ENCODE assay signal across 1 cellular context in the genomic region with DNA sequence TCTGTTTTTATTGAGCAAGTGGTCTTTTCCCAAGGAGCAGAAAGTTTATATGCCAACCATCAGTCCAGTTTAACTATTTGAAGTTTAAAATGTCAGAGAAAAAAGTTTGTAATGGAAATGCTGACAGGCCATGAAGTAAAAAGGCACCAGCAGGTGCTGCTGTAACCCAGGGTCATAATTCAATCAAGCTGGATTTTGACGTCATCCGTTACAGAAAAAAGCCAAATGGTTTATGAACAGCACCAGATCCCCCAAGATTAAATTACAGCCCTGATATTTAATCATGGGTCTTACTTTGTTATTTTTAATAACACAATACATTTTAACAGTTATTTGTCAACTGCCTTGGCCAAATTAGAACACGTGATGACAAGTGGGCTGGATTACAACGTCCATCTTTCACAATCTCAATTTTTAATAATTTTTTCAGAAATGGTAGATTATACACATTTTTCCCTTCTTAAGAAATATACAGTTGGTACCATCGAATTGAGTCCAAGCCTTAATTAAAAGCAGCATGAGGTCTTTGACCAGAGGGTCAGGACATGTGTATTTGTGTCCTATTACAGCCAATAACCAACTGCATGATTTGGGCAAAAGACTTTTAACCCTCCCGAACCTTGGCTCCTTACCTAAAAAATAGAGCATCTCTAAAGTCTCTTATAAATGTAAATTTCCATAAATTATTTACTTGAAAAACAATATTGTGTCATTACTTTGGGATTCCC.
A peak's percentile ranks its signal among the peaks of the same experiment; 100 is the strongest.
TF ChIP-seq lines count a peak whose summit lies in the region.

No MANE protein-coding gene starts in this region.

TF ChIP-seq in K562, 482 proteins besides CTCF, POLR2A, EP300 and RAD21 (continues in another document):
- TF ChIP-seq MBD2 (IDR thresholded peaks at IDR 0.05; ENCODE audit: borderline replicate concordance, low read depth) (no peak), ZNF282 (CRISPR knock-in tag; IDR thresholded peaks at IDR 0.05) (no peak), SRSF9 (IDR thresholded peaks at IDR 0.05; ENCODE audit: borderline replicate concordance, low read depth, low read length) (no peak), ZBTB8A (IDR thresholded peaks at IDR 0.05; ENCODE audit: partially characterized antibody) (no peak), GABPA (tag; conservative IDR thresholded peaks at IDR 0.05; ENCODE audit: low read depth) (no peak), MEIS2 (IDR thresholded peaks at IDR 0.05; ENCODE audit: partially characterized antibody) (peak; percentile 88), ZNF253 (CRISPR knock-in tag; conservative IDR thresholded peaks at IDR 0.05) (no peak), MAFK (IDR thresholded peaks at IDR 0.05; ENCODE audit: low read length) (peak; percentile 12; the same call in 1 of the 2 replicates), SMC3 (conservative IDR thresholded peaks at IDR 0.05; ENCODE audit: insufficient read depth, low read depth, low read length) (0 out of 2 replicates have a peak, but pooled peaks have one; percentile 21), ZNF75A (CRISPR knock-in tag; IDR thresholded peaks at IDR 0.05) (no peak), CREM (IDR thresholded peaks at IDR 0.05; ENCODE audit: low read depth) (peak; percentile 82), MCM3 (IDR thresholded peaks at IDR 0.05) (no peak), BHLHE40 (IDR thresholded peaks at IDR 0.05; ENCODE audit: low read length) (no peak), ATF1 (CRISPR knock-in tag; IDR thresholded peaks at IDR 0.05) (no peak), ATF1 (tag; IDR thresholded peaks at IDR 0.05) (peak; percentile 77), COPS2 (conservative IDR thresholded peaks at IDR 0.05) (no peak), JUND (IDR thresholded peaks at IDR 0.05; ENCODE audit: borderline replicate concordance, low read depth, low read length) (peak; percentile 54; the same call in 1 of the 2 replicates), JUND (tag; IDR thresholded peaks at IDR 0.05; ENCODE audit: borderline replicate concordance, low read depth, low read length) (peak; percentile 64; the same call in 2 of the 3 replicates), ARID1B (IDR thresholded peaks at IDR 0.05) (no peak), FOXA1 (IDR thresholded peaks at IDR 0.05; ENCODE audit: borderline replicate concordance) (no peak), ZNF347 (CRISPR knock-in tag; IDR thresholded peaks at IDR 0.05; ENCODE audit: low read depth) (no peak), EWSR1 (IDR thresholded peaks at IDR 0.05; ENCODE audit: borderline replicate concordance, low read depth, partially characterized antibody) (no peak), HIVEP1 (CRISPR knock-in tag; IDR thresholded peaks at IDR 0.05) (no peak), KLF10 (CRISPR knock-in tag; IDR thresholded peaks at IDR 0.05) (no peak), PHB (CRISPR knock-in tag; IDR thresholded peaks at IDR 0.05) (no peak), ZFPM2 (CRISPR knock-in tag; IDR thresholded peaks at IDR 0.05) (no peak), ATF7 (IDR thresholded peaks at IDR 0.05) (peak; percentile 78), ZNF224 (CRISPR knock-in tag; IDR thresholded peaks at IDR 0.05) (no peak), SREBF1 (IDR thresholded peaks at IDR 0.05; ENCODE audit: borderline replicate concordance, low read depth, low read length) (no peak), NCOA4 (IDR thresholded peaks at IDR 0.05; ENCODE audit: partially characterized antibody) (no peak), ZNF699 (CRISPR knock-in tag; IDR thresholded peaks at IDR 0.05; ENCODE audit: insufficient replicate concordance) (no peak), TEAD2 (tag; IDR thresholded peaks at IDR 0.05) (no peak), FOXK1 (CRISPR knock-in tag; IDR thresholded peaks at IDR 0.05; ENCODE audit: borderline replicate concordance) (no peak)
- TF ChIP-seq, protein P1, sequence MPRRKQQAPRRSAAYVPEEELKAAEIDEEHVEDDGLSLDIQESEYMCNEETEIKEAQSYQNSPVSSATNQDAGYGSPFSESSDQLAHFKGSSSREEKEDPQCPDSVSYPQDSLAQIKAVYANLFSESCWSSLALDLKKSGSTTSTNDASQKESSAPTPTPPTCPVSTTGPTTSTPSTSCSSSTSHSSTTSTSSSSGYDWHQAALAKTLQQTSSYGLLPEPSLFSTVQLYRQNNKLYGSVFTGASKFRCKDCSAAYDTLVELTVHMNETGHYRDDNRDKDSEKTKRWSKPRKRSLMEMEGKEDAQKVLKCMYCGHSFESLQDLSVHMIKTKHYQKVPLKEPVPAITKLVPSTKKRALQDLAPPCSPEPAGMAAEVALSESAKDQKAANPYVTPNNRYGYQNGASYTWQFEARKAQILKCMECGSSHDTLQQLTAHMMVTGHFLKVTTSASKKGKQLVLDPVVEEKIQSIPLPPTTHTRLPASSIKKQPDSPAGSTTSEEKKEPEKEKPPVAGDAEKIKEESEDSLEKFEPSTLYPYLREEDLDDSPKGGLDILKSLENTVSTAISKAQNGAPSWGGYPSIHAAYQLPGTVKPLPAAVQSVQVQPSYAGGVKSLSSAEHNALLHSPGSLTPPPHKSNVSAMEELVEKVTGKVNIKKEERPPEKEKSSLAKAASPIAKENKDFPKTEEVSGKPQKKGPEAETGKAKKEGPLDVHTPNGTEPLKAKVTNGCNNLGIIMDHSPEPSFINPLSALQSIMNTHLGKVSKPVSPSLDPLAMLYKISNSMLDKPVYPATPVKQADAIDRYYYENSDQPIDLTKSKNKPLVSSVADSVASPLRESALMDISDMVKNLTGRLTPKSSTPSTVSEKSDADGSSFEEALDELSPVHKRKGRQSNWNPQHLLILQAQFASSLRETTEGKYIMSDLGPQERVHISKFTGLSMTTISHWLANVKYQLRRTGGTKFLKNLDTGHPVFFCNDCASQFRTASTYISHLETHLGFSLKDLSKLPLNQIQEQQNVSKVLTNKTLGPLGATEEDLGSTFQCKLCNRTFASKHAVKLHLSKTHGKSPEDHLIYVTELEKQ (CRISPR knock-in tag; IDR thresholded peaks at IDR 0.05) = no peak
- TF ChIP-seq, protein P2, sequence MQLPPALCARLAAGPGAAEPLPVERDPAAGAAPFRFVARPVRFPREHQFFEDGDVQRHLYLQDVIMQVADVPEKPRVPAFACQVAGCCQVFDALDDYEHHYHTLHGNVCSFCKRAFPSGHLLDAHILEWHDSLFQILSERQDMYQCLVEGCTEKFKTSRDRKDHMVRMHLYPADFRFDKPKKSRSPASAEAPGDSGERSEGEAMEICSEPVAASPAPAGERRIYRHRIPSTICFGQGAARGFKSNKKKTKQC (CRISPR knock-in tag; IDR thresholded peaks at IDR 0.05) = no peak
- TF ChIP-seq, protein P3, sequence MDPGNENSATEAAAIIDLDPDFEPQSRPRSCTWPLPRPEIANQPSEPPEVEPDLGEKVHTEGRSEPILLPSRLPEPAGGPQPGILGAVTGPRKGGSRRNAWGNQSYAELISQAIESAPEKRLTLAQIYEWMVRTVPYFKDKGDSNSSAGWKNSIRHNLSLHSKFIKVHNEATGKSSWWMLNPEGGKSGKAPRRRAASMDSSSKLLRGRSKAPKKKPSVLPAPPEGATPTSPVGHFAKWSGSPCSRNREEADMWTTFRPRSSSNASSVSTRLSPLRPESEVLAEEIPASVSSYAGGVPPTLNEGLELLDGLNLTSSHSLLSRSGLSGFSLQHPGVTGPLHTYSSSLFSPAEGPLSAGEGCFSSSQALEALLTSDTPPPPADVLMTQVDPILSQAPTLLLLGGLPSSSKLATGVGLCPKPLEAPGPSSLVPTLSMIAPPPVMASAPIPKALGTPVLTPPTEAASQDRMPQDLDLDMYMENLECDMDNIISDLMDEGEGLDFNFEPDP (CRISPR knock-in tag; IDR thresholded peaks at IDR 0.05) = no peak
- TF ChIP-seq, protein P4, sequence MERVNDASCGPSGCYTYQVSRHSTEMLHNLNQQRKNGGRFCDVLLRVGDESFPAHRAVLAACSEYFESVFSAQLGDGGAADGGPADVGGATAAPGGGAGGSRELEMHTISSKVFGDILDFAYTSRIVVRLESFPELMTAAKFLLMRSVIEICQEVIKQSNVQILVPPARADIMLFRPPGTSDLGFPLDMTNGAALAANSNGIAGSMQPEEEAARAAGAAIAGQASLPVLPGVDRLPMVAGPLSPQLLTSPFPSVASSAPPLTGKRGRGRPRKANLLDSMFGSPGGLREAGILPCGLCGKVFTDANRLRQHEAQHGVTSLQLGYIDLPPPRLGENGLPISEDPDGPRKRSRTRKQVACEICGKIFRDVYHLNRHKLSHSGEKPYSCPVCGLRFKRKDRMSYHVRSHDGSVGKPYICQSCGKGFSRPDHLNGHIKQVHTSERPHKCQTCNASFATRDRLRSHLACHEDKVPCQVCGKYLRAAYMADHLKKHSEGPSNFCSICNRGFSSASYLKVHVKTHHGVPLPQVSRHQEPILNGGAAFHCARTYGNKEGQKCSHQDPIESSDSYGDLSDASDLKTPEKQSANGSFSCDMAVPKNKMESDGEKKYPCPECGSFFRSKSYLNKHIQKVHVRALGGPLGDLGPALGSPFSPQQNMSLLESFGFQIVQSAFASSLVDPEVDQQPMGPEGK (CRISPR knock-in tag; IDR thresholded peaks at IDR 0.05; ENCODE audit: borderline replicate concordance) = no peak
- TF ChIP-seq, protein P5, sequence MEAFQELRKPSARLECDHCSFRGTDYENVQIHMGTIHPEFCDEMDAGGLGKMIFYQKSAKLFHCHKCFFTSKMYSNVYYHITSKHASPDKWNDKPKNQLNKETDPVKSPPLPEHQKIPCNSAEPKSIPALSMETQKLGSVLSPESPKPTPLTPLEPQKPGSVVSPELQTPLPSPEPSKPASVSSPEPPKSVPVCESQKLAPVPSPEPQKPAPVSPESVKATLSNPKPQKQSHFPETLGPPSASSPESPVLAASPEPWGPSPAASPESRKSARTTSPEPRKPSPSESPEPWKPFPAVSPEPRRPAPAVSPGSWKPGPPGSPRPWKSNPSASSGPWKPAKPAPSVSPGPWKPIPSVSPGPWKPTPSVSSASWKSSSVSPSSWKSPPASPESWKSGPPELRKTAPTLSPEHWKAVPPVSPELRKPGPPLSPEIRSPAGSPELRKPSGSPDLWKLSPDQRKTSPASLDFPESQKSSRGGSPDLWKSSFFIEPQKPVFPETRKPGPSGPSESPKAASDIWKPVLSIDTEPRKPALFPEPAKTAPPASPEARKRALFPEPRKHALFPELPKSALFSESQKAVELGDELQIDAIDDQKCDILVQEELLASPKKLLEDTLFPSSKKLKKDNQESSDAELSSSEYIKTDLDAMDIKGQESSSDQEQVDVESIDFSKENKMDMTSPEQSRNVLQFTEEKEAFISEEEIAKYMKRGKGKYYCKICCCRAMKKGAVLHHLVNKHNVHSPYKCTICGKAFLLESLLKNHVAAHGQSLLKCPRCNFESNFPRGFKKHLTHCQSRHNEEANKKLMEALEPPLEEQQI (IDR thresholded peaks at IDR 0.05) = no peak
- TF ChIP-seq, protein P6, sequence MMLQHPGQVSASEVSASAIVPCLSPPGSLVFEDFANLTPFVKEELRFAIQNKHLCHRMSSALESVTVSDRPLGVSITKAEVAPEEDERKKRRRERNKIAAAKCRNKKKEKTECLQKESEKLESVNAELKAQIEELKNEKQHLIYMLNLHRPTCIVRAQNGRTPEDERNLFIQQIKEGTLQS (IDR thresholded peaks at IDR 0.05) = peak; percentile 39; the same call in 1 of the 2 replicates
- TF ChIP-seq, protein P6 (CRISPR knock-in tag; conservative IDR thresholded peaks at IDR 0.05) = no peak
- TF ChIP-seq, protein P7, sequence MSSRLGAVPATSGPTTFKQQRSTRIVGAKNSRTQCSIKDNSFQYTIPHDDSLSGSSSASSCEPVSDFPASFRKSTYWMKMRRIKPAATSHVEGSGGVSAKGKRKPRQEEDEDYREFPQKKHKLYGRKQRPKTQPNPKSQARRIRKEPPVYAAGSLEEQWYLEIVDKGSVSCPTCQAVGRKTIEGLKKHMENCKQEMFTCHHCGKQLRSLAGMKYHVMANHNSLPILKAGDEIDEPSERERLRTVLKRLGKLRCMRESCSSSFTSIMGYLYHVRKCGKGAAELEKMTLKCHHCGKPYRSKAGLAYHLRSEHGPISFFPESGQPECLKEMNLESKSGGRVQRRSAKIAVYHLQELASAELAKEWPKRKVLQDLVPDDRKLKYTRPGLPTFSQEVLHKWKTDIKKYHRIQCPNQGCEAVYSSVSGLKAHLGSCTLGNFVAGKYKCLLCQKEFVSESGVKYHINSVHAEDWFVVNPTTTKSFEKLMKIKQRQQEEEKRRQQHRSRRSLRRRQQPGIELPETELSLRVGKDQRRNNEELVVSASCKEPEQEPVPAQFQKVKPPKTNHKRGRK (tag; IDR thresholded peaks at IDR 0.05) = no peak
- TF ChIP-seq, protein P8, sequence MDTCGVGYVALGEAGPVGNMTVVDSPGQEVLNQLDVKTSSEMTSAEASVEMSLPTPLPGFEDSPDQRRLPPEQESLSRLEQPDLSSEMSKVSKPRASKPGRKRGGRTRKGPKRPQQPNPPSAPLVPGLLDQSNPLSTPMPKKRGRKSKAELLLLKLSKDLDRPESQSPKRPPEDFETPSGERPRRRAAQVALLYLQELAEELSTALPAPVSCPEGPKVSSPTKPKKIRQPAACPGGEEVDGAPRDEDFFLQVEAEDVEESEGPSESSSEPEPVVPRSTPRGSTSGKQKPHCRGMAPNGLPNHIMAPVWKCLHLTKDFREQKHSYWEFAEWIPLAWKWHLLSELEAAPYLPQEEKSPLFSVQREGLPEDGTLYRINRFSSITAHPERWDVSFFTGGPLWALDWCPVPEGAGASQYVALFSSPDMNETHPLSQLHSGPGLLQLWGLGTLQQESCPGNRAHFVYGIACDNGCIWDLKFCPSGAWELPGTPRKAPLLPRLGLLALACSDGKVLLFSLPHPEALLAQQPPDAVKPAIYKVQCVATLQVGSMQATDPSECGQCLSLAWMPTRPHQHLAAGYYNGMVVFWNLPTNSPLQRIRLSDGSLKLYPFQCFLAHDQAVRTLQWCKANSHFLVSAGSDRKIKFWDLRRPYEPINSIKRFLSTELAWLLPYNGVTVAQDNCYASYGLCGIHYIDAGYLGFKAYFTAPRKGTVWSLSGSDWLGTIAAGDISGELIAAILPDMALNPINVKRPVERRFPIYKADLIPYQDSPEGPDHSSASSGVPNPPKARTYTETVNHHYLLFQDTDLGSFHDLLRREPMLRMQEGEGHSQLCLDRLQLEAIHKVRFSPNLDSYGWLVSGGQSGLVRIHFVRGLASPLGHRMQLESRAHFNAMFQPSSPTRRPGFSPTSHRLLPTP (IDR thresholded peaks at IDR 0.05; ENCODE audit: borderline replicate concordance, extremely low read depth, insufficient read length) = no peak
